1 cellular context compared by ENCODE assay signal in genomic region chrX:2632533-2633504, GRCh38.
A peak's percentile ranks its signal among the peaks of the same experiment; 100 is the strongest.
TF ChIP-seq lines count a peak whose summit lies in the region.

No MANE protein-coding gene starts in this region.

TF ChIP-seq in K562, 482 proteins besides CTCF, POLR2A, EP300 and RAD21 (continued from another document):
- TF ChIP-seq KDM1A (IDR thresholded peaks at IDR 0.05) (no peak), ELF1 (tag; IDR thresholded peaks at IDR 0.05) (peak; percentile 75; the same call in 1 of the 2 replicates), C11orf30 (IDR thresholded peaks at IDR 0.05; ENCODE audit: low read depth) (peak; percentile 39; the same call in 1 of the 2 replicates), ZNF395 (CRISPR knock-in tag; IDR thresholded peaks at IDR 0.05) (0 out of 2 replicates have a peak, but pooled peaks have one; percentile 36), SAFB (IDR thresholded peaks at IDR 0.05; ENCODE audit: borderline replicate concordance, low read depth, low read length) (no peak), MBD1 (CRISPR knock-in tag; IDR thresholded peaks at IDR 0.05) (no peak), TFE3 (CRISPR knock-in tag; IDR thresholded peaks at IDR 0.05) (no peak), RBM15 (IDR thresholded peaks at IDR 0.05; ENCODE audit: insufficient read depth, low read length) (no peak), PML (IDR thresholded peaks at IDR 0.05; ENCODE audit: low read length) (no peak), NR2C2 (CRISPR knock-in tag; IDR thresholded peaks at IDR 0.05) (0 out of 2 replicates have a peak, but pooled peaks have one; percentile 26), NR2C2 (tag; IDR thresholded peaks at IDR 0.05) (no peak)
